Comparison of ENCODE assay signal across 10 cellular contexts in genomic region chr22:26170795-26171194, GRCh38. TPM values are rescaled to one million over a fixed set of nuclear protein-coding genes. Genes with fewer than 3 reads are reported as not detected.
DNase-seq lines count a peak whose midpoint lies in the region; ATAC-seq and TF ChIP-seq lines count a peak whose summit lies in the region.
"Had no signal": no experiment of that assay in that cellular context is flagged by ENCODE, and none has a peak within 500 bp of the region (broad histone marks: within the 10 kb centered on the region; RNA-seq: fewer than 3 reads in every experiment).

No MANE protein-coding gene starts in this region.

- ATAC-seq in HG03039 (IDR thresholded peaks at IDR 0.05; ENCODE audit: unreplicated experiment), result no peak
- ATAC-seq in HG03565 (IDR thresholded peaks at IDR 0.05; ENCODE audit: unreplicated experiment), result no peak
- ATAC-seq in HG03025 (IDR thresholded peaks at IDR 0.05; ENCODE audit: low FRiP score, unreplicated experiment), result no peak

- H3K36me3 ChIP-seq in HEK293 (ENCODE audit: control insufficient read depth in 2 of 2, insufficient read depth in 1 of 2, low read length in 2 of 2), result no peaks in the 10 kb centered on the region
- H3K36me3 ChIP-seq: colonic mucosa had no signal

- POLR2A ChIA-PET in HEK293 (lab: Yijun Ruan, JAX), result no interaction called here

- 0 out of 2 replicates have a peak, but pooled peaks cover 3% of the 10 kb centered on the region for H3K4me1 ChIP-seq in HEK293 (ENCODE audit: control insufficient read depth, insufficient read depth, low read length)
- H3K4me1 ChIP-seq: colonic mucosa had no signal

- H3K4me3 ChIP-seq in HEK293 (ENCODE audit: low read depth, low read length), result no peak overlapping the region
- H3K4me3 ChIP-seq: colonic mucosa had no signal

- H3K9me3 ChIP-seq in HEK293 (ENCODE audit: control insufficient read depth, insufficient read depth, low read depth, low read length), result no peaks in the 10 kb centered on the region
- H3K9me3 ChIP-seq: colonic mucosa had no signal

- 0 out of 2 replicates have a peak, but pooled peaks have one; percentile 23 for TF ChIP-seq CTCF in HEK293 (tag by site-specific recombination; IDR thresholded peaks at IDR 0.05)

- DNase-seq in COR-L47 (lab: John Stamatoyannopoulos, UW), result peak; percentile 59
- peak; percentile 80 for DNase-seq in iPS-NIHi11 (ENCODE audit: low spot score)
- no peak for DNase-seq in mucosa of gallbladder (ENCODE audit: low spot score)
- DNase-seq: colonic mucosa had no signal

- H3K27ac ChIP-seq in HEK293 (ENCODE audit: extremely low read depth, low read depth, low read length), result no peak overlapping the region
- H3K27ac ChIP-seq: colonic mucosa had no signal

- CTCF ChIA-PET in HEK293 (lab: Yijun Ruan, JAX), result interaction anchor here (0.6 to 1.6 kb wide), 9 partner anchors 14 to 826 kb away, joined by 3 to 5 read pairs (median 3); no protein-coding TSS in a partner anchor

TF ChIP-seq in HEK293, 187 proteins besides CTCF, POLR2A, EP300 and RAD21 (continues in another document):
- TF ChIP-seq GLIS2 (tag by site-specific recombination; IDR thresholded peaks at IDR 0.05), result 0 out of 2 replicates have a peak, but pooled peaks have one; percentile 30
- TF ChIP-seq MYNN (tag by site-specific recombination; IDR thresholded peaks at IDR 0.05; ENCODE audit: borderline replicate concordance), result no peak
- no peak for TF ChIP-seq YY2 (tag by site-specific recombination; IDR thresholded peaks at IDR 0.05)
- no peak for TF ChIP-seq ZNF202 (tag by site-specific recombination; IDR thresholded peaks at IDR 0.05; ENCODE audit: borderline replicate concordance)
- peak; percentile 94 for TF ChIP-seq REST (tag by site-specific recombination; IDR thresholded peaks at IDR 0.05)
- TF ChIP-seq ZNF626 (tag by site-specific recombination; IDR thresholded peaks at IDR 0.05), result no peak
- TF ChIP-seq ZNF654 (tag by site-specific recombination; IDR thresholded peaks at IDR 0.05; ENCODE audit: low read depth), result 0 out of 2 replicates have a peak, but pooled peaks have one; percentile 12
- peak; percentile 11 for TF ChIP-seq ZBTB26 (tag by site-specific recombination; optimal IDR thresholded peaks at IDR 0.05)
- no peak for TF ChIP-seq ZBTB7A (tag by site-specific recombination; IDR thresholded peaks at IDR 0.05; ENCODE audit: low read depth)

TF ChIP-seq in PFSK-1, 5 proteins besides CTCF, POLR2A, EP300 and RAD21:
- no peak for TF ChIP-seq SIN3A (IDR thresholded peaks at IDR 0.05; ENCODE audit: borderline replicate concordance, insufficient read depth, low read length)
- TF ChIP-seq FOXP2 (optimal IDR thresholded peaks at IDR 0.05; ENCODE audit: borderline replicate concordance, extremely low read depth, extremely low read length, insufficient read depth), result no peak
- peak; percentile 72 to 91; a peak in 3 of 4 replicates for TF ChIP-seq REST (IDR thresholded peaks at IDR 0.05; ENCODE audit: insufficient read depth in 1 of 2, low read depth in 2 of 2, low read length in 2 of 2)
- no peak for TF ChIP-seq TAF1 (IDR thresholded peaks at IDR 0.05; ENCODE audit: borderline replicate concordance, insufficient read depth, low read length)
- no peak for TF ChIP-seq POLR2AphosphoS5 (IDR thresholded peaks at IDR 0.05; ENCODE audit: low read depth, low read length)

RNA-seq across cellular contexts. Expression of gene SEZ6L, which starts 1.5 kb away (rescaled TPM):
- not detected for polyA plus RNA-seq in PFSK-1 (2012; ENCODE audit: insufficient read length, low read depth)
- 0.89 TPM for total RNA-seq in mucosa of gallbladder
- total RNA-seq: SK-MEL-5 had no signal
